Comparison of ENCODE assay signal across 1 cellular context in the genomic region with DNA sequence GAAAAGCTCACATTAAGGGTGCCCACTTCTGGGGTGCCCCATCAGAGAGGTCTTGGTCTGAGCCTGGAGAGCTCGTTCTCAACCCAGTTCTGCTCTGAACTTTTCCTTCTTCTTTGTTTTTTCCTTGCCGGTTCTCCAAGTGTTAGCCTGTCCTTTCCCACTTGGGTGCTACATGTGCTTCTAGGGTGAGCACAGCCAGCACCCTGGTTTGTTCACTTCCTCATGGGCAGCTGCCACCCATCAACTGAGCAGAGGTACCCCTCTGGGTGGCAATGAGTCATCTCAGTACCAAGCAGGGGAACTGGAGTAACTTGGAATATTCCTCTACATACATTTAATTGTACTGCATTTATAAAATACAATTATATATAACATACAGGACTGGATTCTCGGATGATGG.
TF ChIP-seq lines count a peak whose summit lies in the region.

No MANE protein-coding gene starts in this region.

TF ChIP-seq in WTC11, 78 proteins besides CTCF, POLR2A, EP300 and RAD21 (continued from another document):
- no peak for TF ChIP-seq SP1 (CRISPR knock-in tag; conservative IDR thresholded peaks at IDR 0.05)
- TF ChIP-seq, protein P1, sequence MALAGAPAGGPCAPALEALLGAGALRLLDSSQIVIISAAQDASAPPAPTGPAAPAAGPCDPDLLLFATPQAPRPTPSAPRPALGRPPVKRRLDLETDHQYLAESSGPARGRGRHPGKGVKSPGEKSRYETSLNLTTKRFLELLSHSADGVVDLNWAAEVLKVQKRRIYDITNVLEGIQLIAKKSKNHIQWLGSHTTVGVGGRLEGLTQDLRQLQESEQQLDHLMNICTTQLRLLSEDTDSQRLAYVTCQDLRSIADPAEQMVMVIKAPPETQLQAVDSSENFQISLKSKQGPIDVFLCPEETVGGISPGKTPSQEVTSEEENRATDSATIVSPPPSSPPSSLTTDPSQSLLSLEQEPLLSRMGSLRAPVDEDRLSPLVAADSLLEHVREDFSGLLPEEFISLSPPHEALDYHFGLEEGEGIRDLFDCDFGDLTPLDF (CRISPR knock-in tag; IDR thresholded peaks at IDR 0.05): no peak
- no peak for TF ChIP-seq RORB (CRISPR knock-in tag; IDR thresholded peaks at IDR 0.05)
- no peak for TF ChIP-seq ZNF263 (CRISPR knock-in tag; IDR thresholded peaks at IDR 0.05; ENCODE audit: low read depth)
